ENCODE assay signal across 1 cellular context in the genomic region with DNA sequence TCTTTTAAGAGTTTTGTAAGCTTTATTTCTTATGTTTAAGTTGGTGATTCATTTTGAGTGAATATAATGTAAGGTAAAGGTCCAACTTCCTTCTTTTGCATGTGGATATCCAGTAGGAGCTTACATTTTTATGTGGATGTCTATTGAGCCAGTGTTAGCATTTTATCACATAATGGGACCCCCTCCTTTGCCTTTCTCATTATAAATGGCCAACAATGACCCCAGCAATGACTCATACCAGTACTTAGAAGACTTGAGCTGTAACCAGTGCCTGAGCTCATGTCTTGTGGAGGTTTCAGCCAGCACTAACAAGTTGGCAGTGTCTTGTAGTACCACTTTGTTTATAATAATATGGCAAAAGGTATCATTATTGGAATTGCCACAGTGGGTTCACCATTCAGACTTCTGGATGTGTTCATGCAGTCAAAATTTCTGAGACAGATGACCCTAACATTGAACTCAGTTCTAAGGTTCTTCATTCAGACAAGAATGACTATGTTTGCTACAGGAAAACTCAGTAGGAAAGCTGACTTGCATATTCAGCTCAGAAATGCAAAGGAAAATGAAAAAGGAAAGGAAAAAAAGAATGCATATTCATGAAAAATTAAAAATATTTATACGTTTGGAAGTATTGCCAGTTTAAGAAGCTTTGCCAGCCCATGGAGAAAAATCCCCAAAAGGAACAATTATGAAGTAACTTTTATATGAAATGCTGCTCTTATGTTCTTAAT.
TF ChIP-seq lines count a peak whose summit lies in the region.

No MANE protein-coding gene starts in this region.

TF ChIP-seq in SK-N-SH, 30 proteins besides CTCF, POLR2A, EP300 and RAD21 (continued from another document):
- TF ChIP-seq, protein P1, sequence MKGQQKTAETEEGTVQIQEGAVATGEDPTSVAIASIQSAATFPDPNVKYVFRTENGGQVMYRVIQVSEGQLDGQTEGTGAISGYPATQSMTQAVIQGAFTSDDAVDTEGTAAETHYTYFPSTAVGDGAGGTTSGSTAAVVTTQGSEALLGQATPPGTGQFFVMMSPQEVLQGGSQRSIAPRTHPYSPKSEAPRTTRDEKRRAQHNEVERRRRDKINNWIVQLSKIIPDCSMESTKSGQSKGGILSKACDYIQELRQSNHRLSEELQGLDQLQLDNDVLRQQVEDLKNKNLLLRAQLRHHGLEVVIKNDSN (IDR thresholded peaks at IDR 0.05; ENCODE audit: borderline replicate concordance, low read depth), result no peak
- TF ChIP-seq, protein P2, sequence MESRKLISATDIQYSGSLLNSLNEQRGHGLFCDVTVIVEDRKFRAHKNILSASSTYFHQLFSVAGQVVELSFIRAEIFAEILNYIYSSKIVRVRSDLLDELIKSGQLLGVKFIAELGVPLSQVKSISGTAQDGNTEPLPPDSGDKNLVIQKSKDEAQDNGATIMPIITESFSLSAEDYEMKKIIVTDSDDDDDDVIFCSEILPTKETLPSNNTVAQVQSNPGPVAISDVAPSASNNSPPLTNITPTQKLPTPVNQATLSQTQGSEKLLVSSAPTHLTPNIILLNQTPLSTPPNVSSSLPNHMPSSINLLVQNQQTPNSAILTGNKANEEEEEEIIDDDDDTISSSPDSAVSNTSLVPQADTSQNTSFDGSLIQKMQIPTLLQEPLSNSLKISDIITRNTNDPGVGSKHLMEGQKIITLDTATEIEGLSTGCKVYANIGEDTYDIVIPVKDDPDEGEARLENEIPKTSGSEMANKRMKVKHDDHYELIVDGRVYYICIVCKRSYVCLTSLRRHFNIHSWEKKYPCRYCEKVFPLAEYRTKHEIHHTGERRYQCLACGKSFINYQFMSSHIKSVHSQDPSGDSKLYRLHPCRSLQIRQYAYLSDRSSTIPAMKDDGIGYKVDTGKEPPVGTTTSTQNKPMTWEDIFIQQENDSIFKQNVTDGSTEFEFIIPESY (IDR thresholded peaks at IDR 0.05; ENCODE audit: borderline replicate concordance, low read depth), result no peak
- no peak for TF ChIP-seq RCOR1 (IDR thresholded peaks at IDR 0.05; ENCODE audit: low read length)
